9 cellular contexts compared by ENCODE assay signal in genomic region chr10:71597821-71598498, GRCh38.
DNase-seq lines count a peak whose midpoint lies in the region; ATAC-seq and TF ChIP-seq lines count a peak whose summit lies in the region.
"Had no signal": no experiment of that assay in that cellular context is flagged by ENCODE, and none has a peak within 500 bp of the region (broad histone marks: within the 10 kb centered on the region; RNA-seq: fewer than 3 reads in every experiment).

No MANE protein-coding gene starts in this region.

- peaks cover 0 to 5% (median 0%) of the 10 kb centered on the region in 3 donors for H3K27me3 Mint-ChIP-seq in naive B cell
- H3K27me3 Mint-ChIP-seq in activated T-cell treated with anti-CD3 and anti-CD28 coated beads, Interleukin-2, amount 50 U/mL, for 72 hours (ENCODE audit: low read depth) = no peaks in the 10 kb centered on the region

- no peaks in the 10 kb centered on the region for H3K4me1 ChIP-seq in HAP-1

- in situ Hi-C loops in HAP-1 (cut with MboI; ENCODE audit: low sequenced_read_pairs) = no loop called here

- peak; percentile 74 to 88 for DNase-seq in AML-193 (lab: John Stamatoyannopoulos, UW)
- DNase-seq in NB4 (ENCODE audit: low read depth) = peak; percentile 83
- peak in 9 of 10 donors; percentile 15 to 82 (median 67) for DNase-seq in dorsolateral prefrontal cortex
- peak; percentile 45 for DNase-seq in naive B cell
- no peak for DNase-seq in activated T-cell treated with anti-CD3 and anti-CD28 coated beads, Interleukin-2, amount 50 U/mL, for 72 hours
- no peak for DNase-seq in HAP-1 (ENCODE audit: low spot score in 2 of 2)
- DNase-seq in NCI-H526 (lab: John Stamatoyannopoulos, UW) = no peak
- DNase-seq: activated CD4-positive, alpha-beta memory T cell treated with anti-CD3 and anti-CD28 coated beads, Interleukin-2, amount 10 ng/mL, durations not matched to agents 7 days and 5 days had no signal

- peak; percentile 36 for TF ChIP-seq CTCF in NB4 (IDR thresholded peaks at IDR 0.05; ENCODE audit: low read depth, low read length)
- peak in 4 of 56 donors; percentile 3 to 10 (median 8) for TF ChIP-seq CTCF in dorsolateral prefrontal cortex (IDR thresholded peaks at IDR 0.05 in 54 of 56, conservative IDR thresholded peaks at IDR 0.05 in 2 of 56; ENCODE audit: low read depth in 1 of 56, partially characterized antibody in 56 of 56)

- H3K27me3 ChIP-seq in dorsolateral prefrontal cortex (no peaks in the 10 kb centered on the region), HAP-1 (ENCODE audit: low read depth) (no peaks in the 10 kb centered on the region)

- H3K36me3 ChIP-seq in HAP-1 (replicated peaks) = no peaks in the 10 kb centered on the region

- H3K4me1 Mint-ChIP-seq in naive B cell = peaks cover 0 to 8% (median 8%) of the 10 kb centered on the region in 3 donors
- peaks cover 15% of the 10 kb centered on the region for H3K4me1 Mint-ChIP-seq in activated T-cell treated with anti-CD3 and anti-CD28 coated beads, Interleukin-2, amount 50 U/mL, for 72 hours (ENCODE audit: low read depth)

- TF ChIP-seq POLR2A in NB4 (IDR thresholded peaks at IDR 0.05; ENCODE audit: extremely low read depth, insufficient read length) = no peak

- no peaks in the 10 kb centered on the region for H3K9me3 Mint-ChIP-seq in naive B cell
- H3K9me3 Mint-ChIP-seq in activated T-cell treated with anti-CD3 and anti-CD28 coated beads, Interleukin-2, amount 50 U/mL, for 72 hours = no peaks in the 10 kb centered on the region
- H3K9me3 Mint-ChIP-seq: activated CD4-positive, alpha-beta memory T cell treated with anti-CD3 and anti-CD28 coated beads, Interleukin-2, amount 10 ng/mL, durations not matched to agents 7 days and 5 days had no signal

- H3K4me3 ChIP-seq in NB4 (ENCODE audit: low read depth, low read length) = no peak overlapping the region
- peak overlapping the region in 14 of 59 donors; percentile 2 to 38 (median 16) for H3K4me3 ChIP-seq in dorsolateral prefrontal cortex
- H3K4me3 ChIP-seq in HAP-1 = no peak overlapping the region

- H3K9me3 ChIP-seq in HAP-1 = no peaks in the 10 kb centered on the region

- ATAC-seq in naive B cell (ENCODE audit: low read depth in 2 of 2) = peak; percentile 96 to 98
- no peak for ATAC-seq in activated T-cell treated with anti-CD3 and anti-CD28 coated beads, Interleukin-2, amount 50 U/mL, for 72 hours (replicated peaks in 1 of 2)
- no peak for ATAC-seq in HG03159 (IDR thresholded peaks at IDR 0.05; ENCODE audit: unreplicated experiment)

- peak overlapping the region; percentile 45 to 97 (median 86) for H3K27ac ChIP-seq in dorsolateral prefrontal cortex

- H3K27ac Mint-ChIP-seq in naive B cell = peak overlapping the region in 3 of 6 donors; percentile 64 to 89 (median 81)
- no peak overlapping the region for H3K27ac Mint-ChIP-seq in activated T-cell treated with anti-CD3 and anti-CD28 coated beads, Interleukin-2, amount 50 U/mL, for 72 hours
- H3K27ac Mint-ChIP-seq: activated CD4-positive, alpha-beta memory T cell treated with anti-CD3 and anti-CD28 coated beads, Interleukin-2, amount 10 ng/mL, durations not matched to agents 7 days and 5 days had no signal

- intact Hi-C loops in dorsolateral prefrontal cortex (cut with DNase I) = loop anchor here in 1 of 2 donors (2.0 kb wide), 1 partner anchor 17 kb away; no protein-coding TSS in a partner anchor

- H3K36me3 Mint-ChIP-seq in naive B cell = no peaks in the 10 kb centered on the region
- no peaks in the 10 kb centered on the region for H3K36me3 Mint-ChIP-seq in activated T-cell treated with anti-CD3 and anti-CD28 coated beads, Interleukin-2, amount 50 U/mL, for 72 hours (ENCODE audit: insufficient read depth in 2 of 2)

- no peak overlapping the region for H3K4me3 Mint-ChIP-seq in naive B cell
- no peak overlapping the region for H3K4me3 Mint-ChIP-seq in activated T-cell treated with anti-CD3 and anti-CD28 coated beads, Interleukin-2, amount 50 U/mL, for 72 hours
- H3K4me3 Mint-ChIP-seq: activated CD4-positive, alpha-beta memory T cell treated with anti-CD3 and anti-CD28 coated beads, Interleukin-2, amount 10 ng/mL, durations not matched to agents 7 days and 5 days had no signal

Comparison
In these comparisons a context has a peak if more than half of its experiments do, and no peak if none do; other contexts are left out.
1. DNase-seq: peak in AML-193 (2 of 2), NB4 (single experiment), dorsolateral prefrontal cortex (9 of 10) and naive B cell (single experiment); none in activated T-cell treated with anti-CD3 and anti-CD28 coated beads, Interleukin-2, amount 50 U/mL, for 72 hours (0 of 2), HAP-1 (0 of 2) and NCI-H526 (0 of 2).
2. ATAC-seq: peak in naive B cell (2 of 2); none in activated T-cell treated with anti-CD3 and anti-CD28 coated beads, Interleukin-2, amount 50 U/mL, for 72 hours (0 of 2) and HG03159 (single experiment).